In genomic region chr6:38213275-38213674, GRCh38 we compare ENCODE assay signal across 14 cellular contexts.
DNase-seq lines count a peak whose midpoint lies in the region; ATAC-seq and TF ChIP-seq lines count a peak whose summit lies in the region.
"Had no signal": no experiment of that assay in that cellular context is flagged by ENCODE, and none has a peak within 500 bp of the region (broad histone marks: within the 10 kb centered on the region; RNA-seq: fewer than 3 reads in every experiment).

No MANE protein-coding gene starts in this region.

- peaks cover 23% of the 10 kb centered on the region for H3K4me1 Mint-ChIP-seq in progenitor cell of endocrine pancreas (ENCODE audit: low read depth)
- H3K4me1 Mint-ChIP-seq in natural killer cell treated with Interleukin-12 subunit alpha and Interleukin-12 subunit beta and Interleukin-15 and Interleukin-18, amount 100 ng/mL, for 72 hours (ENCODE audit: low read depth in 2 of 2) = peaks cover 4 to 6% of the 10 kb centered on the region in 2 donors
- H3K4me1 Mint-ChIP-seq in activated T-cell treated with anti-CD3 and anti-CD28 coated beads, Interleukin-2, amount 50 U/mL, for 4 hours (ENCODE audit: low read depth) = peaks cover 9% of the 10 kb centered on the region
- H3K4me1 Mint-ChIP-seq: activated T-helper 17 cell treated with anti-CD3 and anti-CD28 coated beads, Interleukin-2, amount 50 U/mL, for 72 hours had no signal

- peak in 3 of 4 donors; percentile 47 to 79 (median 72) for ATAC-seq in heart left ventricle
- no peak for ATAC-seq in natural killer cell treated with Interleukin-12 subunit alpha and Interleukin-12 subunit beta and Interleukin-15 and Interleukin-18, amount 100 ng/mL, for 72 hours
- no peak for ATAC-seq in activated T-cell treated with anti-CD3 and anti-CD28 coated beads, Interleukin-2, amount 50 U/mL, for 4 hours
- ATAC-seq: activated T-helper 17 cell treated with anti-CD3 and anti-CD28 coated beads, Interleukin-2, amount 50 U/mL, for 72 hours; naive thymus-derived CD8-positive, alpha-beta T cell had no signal

- no peaks in the 10 kb centered on the region for H3K27me3 Mint-ChIP-seq in progenitor cell of endocrine pancreas
- no peaks in the 10 kb centered on the region for H3K27me3 Mint-ChIP-seq in natural killer cell treated with Interleukin-12 subunit alpha and Interleukin-12 subunit beta and Interleukin-15 and Interleukin-18, amount 100 ng/mL, for 72 hours
- H3K27me3 Mint-ChIP-seq in activated T-cell treated with anti-CD3 and anti-CD28 coated beads, Interleukin-2, amount 50 U/mL, for 4 hours (ENCODE audit: low read depth) = no peaks in the 10 kb centered on the region
- H3K27me3 Mint-ChIP-seq: activated T-helper 17 cell treated with anti-CD3 and anti-CD28 coated beads, Interleukin-2, amount 50 U/mL, for 72 hours; naive thymus-derived CD8-positive, alpha-beta T cell had no signal

- peak overlapping the region; percentile 97 for H3K27ac Mint-ChIP-seq in progenitor cell of endocrine pancreas
- H3K27ac Mint-ChIP-seq in natural killer cell treated with Interleukin-12 subunit alpha and Interleukin-12 subunit beta and Interleukin-15 and Interleukin-18, amount 100 ng/mL, for 72 hours = no peak overlapping the region
- H3K27ac Mint-ChIP-seq: activated T-helper 17 cell treated with anti-CD3 and anti-CD28 coated beads, Interleukin-2, amount 50 U/mL, for 72 hours had no signal

- TF ChIP-seq CTCF in heart left ventricle (IDR thresholded peaks at IDR 0.05) (no peak), progenitor cell of endocrine pancreas (IDR thresholded peaks at IDR 0.05; ENCODE audit: unreplicated experiment) (no peak), MM.1S (IDR thresholded peaks at IDR 0.05; ENCODE audit: low read length) (no peak)

- no peaks in the 10 kb centered on the region for H3F3A ChIP-seq in MM.1S (ENCODE audit: insufficient read depth, low read length)

- intact Hi-C loops in heart left ventricle (cut with DNase I) = no loop called here

- H3K4me1 ChIP-seq in heart left ventricle (peaks cover 0 to 34% (median 17%) of the 10 kb centered on the region in 12 donors), MM.1S (ENCODE audit: low read length) (no peaks in the 10 kb centered on the region)
- H3K4me1 ChIP-seq: vagina had no signal

- 46 to 63% (median 54%) methylated on average over 2 of the region's 2 CpGs for WGBS in heart left ventricle, 4 donors

- no peak overlapping the region for H3K4me3 Mint-ChIP-seq in progenitor cell of endocrine pancreas (ENCODE audit: low read depth)
- H3K4me3 Mint-ChIP-seq in natural killer cell treated with Interleukin-12 subunit alpha and Interleukin-12 subunit beta and Interleukin-15 and Interleukin-18, amount 100 ng/mL, for 72 hours = no peak overlapping the region
- H3K4me3 Mint-ChIP-seq in activated T-cell treated with anti-CD3 and anti-CD28 coated beads, Interleukin-2, amount 50 U/mL, for 4 hours = no peak overlapping the region
- H3K4me3 Mint-ChIP-seq: activated T-helper 17 cell treated with anti-CD3 and anti-CD28 coated beads, Interleukin-2, amount 50 U/mL, for 72 hours; naive thymus-derived CD8-positive, alpha-beta T cell had no signal

- peak; percentile 60 for DNase-seq in EH (ENCODE audit: low read depth)
- peak; percentile 60 for DNase-seq in SK-N-MC (ENCODE audit: low read depth, low spot score)
- no peak for DNase-seq in heart left ventricle
- no peak for DNase-seq in progenitor cell of endocrine pancreas (ENCODE audit: low spot score, unreplicated experiment)
- no peak for DNase-seq in MM.1S
- no peak for DNase-seq in NCI-H2196 (lab: John Stamatoyannopoulos, UW; ENCODE audit: unreplicated experiment)
- no peak for DNase-seq in natural killer cell treated with Interleukin-12 subunit alpha and Interleukin-12 subunit beta and Interleukin-15 and Interleukin-18, amount 100 ng/mL, for 72 hours (ENCODE audit: low spot score)
- DNase-seq in activated T-cell treated with anti-CD3 and anti-CD28 coated beads, Interleukin-2, amount 50 U/mL, for 4 hours = no peak
- DNase-seq: activated CD4-positive, alpha-beta T cell treated with anti-CD3 and anti-CD28 coated beads for 1 hour; brain microvascular endothelial cell; DMS79; naive thymus-derived CD8-positive, alpha-beta T cell had no signal

- H3K27me3 ChIP-seq in heart left ventricle (no peaks in the 10 kb centered on the region), MM.1S (replicated peaks; ENCODE audit: insufficient read depth, low read length) (no peaks in the 10 kb centered on the region)
- H3K27me3 ChIP-seq: brain microvascular endothelial cell, vagina had no signal

- peak overlapping the region; percentile 95 for H3K27ac ChIP-seq in SK-N-MC
- peak overlapping the region in 11 of 12 donors; percentile 10 to 80 (median 40) for H3K27ac ChIP-seq in heart left ventricle
- H3K27ac ChIP-seq in MM.1S (ENCODE audit: low read length) = no peak overlapping the region
- H3K27ac ChIP-seq: brain microvascular endothelial cell, vagina had no signal

- no peaks in the 10 kb centered on the region for H3K79me2 ChIP-seq in MM.1S (ENCODE audit: low read length)

- H3K36me3 ChIP-seq in SK-N-MC (ENCODE audit: insufficient read depth, low read length) (no peaks in the 10 kb centered on the region), heart left ventricle (no peaks in the 10 kb centered on the region), MM.1S (replicated peaks; ENCODE audit: insufficient read depth, low read length) (no peaks in the 10 kb centered on the region)
- H3K36me3 ChIP-seq: brain microvascular endothelial cell, vagina had no signal

- H3K4me3 ChIP-seq in SK-N-MC (peak overlapping the region; percentile 65), heart left ventricle (no peak overlapping the region), MM.1S (ENCODE audit: low read length) (no peak overlapping the region)
- H3K4me3 ChIP-seq: vagina had no signal

- H2AFZ ChIP-seq in MM.1S (ENCODE audit: low read length) = no peak overlapping the region

- H3K9me3 Mint-ChIP-seq in progenitor cell of endocrine pancreas (ENCODE audit: low read depth) = no peaks in the 10 kb centered on the region
- no peaks in the 10 kb centered on the region for H3K9me3 Mint-ChIP-seq in natural killer cell treated with Interleukin-12 subunit alpha and Interleukin-12 subunit beta and Interleukin-15 and Interleukin-18, amount 100 ng/mL, for 72 hours
- H3K9me3 Mint-ChIP-seq in activated T-cell treated with anti-CD3 and anti-CD28 coated beads, Interleukin-2, amount 50 U/mL, for 4 hours = no peaks in the 10 kb centered on the region
- H3K9me3 Mint-ChIP-seq: activated T-helper 17 cell treated with anti-CD3 and anti-CD28 coated beads, Interleukin-2, amount 50 U/mL, for 72 hours; naive thymus-derived CD8-positive, alpha-beta T cell had no signal

- TF ChIP-seq POLR2A in heart left ventricle (IDR thresholded peaks at IDR 0.05) = no peak

- no peaks in the 10 kb centered on the region for H3K36me3 Mint-ChIP-seq in progenitor cell of endocrine pancreas (ENCODE audit: insufficient read depth)
- H3K36me3 Mint-ChIP-seq in natural killer cell treated with Interleukin-12 subunit alpha and Interleukin-12 subunit beta and Interleukin-15 and Interleukin-18, amount 100 ng/mL, for 72 hours = no peaks in the 10 kb centered on the region
- peaks cover 4% of the 10 kb centered on the region for H3K36me3 Mint-ChIP-seq in activated T-cell treated with anti-CD3 and anti-CD28 coated beads, Interleukin-2, amount 50 U/mL, for 4 hours (ENCODE audit: insufficient read depth)

- no peaks in the 10 kb centered on the region for H3K9me2 ChIP-seq in MM.1S (replicated peaks; ENCODE audit: insufficient read depth, low read length)

- H3K4me2 ChIP-seq in MM.1S (ENCODE audit: low read depth, low read length) = no peak overlapping the region

- no peaks in the 10 kb centered on the region for H4K20me1 ChIP-seq in MM.1S (ENCODE audit: insufficient read depth, low read length)

- H3K9ac ChIP-seq in SK-N-MC (ENCODE audit: insufficient read length) (peak overlapping the region; percentile 40), MM.1S (ENCODE audit: low read length) (no peak overlapping the region)

- H3K9me3 ChIP-seq in SK-N-MC (ENCODE audit: low read depth, low read length) (no peaks in the 10 kb centered on the region), heart left ventricle (no peaks in the 10 kb centered on the region), MM.1S (replicated peaks; ENCODE audit: insufficient read depth, low read length) (no peaks in the 10 kb centered on the region)
- H3K9me3 ChIP-seq: vagina had no signal

Comparison
In these comparisons a context has a peak if more than half of its experiments do, and no peak if none do; other contexts are left out.
1. DNase-seq: peak in EH (single experiment) and SK-N-MC (single experiment); none in heart left ventricle (0 of 5), progenitor cell of endocrine pancreas (single experiment), MM.1S (single experiment), NCI-H2196 (single experiment), natural killer cell treated with Interleukin-12 subunit alpha and Interleukin-12 subunit beta and Interleukin-15 and Interleukin-18, amount 100 ng/mL, for 72 hours (single experiment) and activated T-cell treated with anti-CD3 and anti-CD28 coated beads, Interleukin-2, amount 50 U/mL, for 4 hours (single experiment).
2. ATAC-seq: peak in heart left ventricle (3 of 4); none in natural killer cell treated with Interleukin-12 subunit alpha and Interleukin-12 subunit beta and Interleukin-15 and Interleukin-18, amount 100 ng/mL, for 72 hours (0 of 2) and activated T-cell treated with anti-CD3 and anti-CD28 coated beads, Interleukin-2, amount 50 U/mL, for 4 hours (0 of 2).